17 cellular contexts compared by ENCODE assay signal in the genomic region with DNA sequence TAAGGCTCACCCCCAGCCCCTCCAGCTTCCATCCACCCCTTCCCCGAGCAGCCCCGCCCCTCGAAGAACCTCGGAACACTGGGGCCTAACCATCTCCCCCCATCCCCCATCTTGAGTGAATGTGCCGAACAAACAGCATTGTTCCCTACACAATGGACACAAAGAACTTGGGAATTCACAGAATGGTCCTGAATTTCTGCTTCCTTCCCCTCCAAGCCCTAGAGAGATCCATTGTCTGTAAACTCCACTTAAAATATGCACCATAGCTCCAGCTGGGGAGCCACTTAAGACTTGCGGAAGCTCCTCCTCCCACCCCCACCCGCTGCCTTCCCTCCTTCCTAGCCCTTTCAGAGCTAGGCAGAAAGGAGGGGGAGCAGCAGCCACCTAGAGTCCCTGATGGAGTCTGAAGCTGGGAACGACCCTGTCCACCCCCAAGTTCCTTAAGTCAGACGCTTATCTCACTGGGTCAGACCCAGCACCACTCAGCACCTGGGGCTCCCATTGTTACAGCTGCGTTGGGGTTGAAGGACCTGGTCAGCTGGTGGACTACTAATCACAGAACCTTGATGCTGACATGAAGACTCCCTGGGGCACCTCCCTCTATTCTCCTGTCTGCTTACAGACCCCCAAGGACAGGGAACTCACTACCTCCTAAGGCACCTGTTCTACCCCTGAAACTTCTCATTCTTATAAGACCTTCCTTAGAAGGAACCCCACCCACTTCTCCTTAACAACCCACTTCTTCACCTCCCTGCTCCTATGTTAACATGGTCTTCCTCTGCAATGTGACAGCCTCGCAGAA.
DNase-seq lines count a peak whose midpoint lies in the region; TF ChIP-seq lines count a peak whose summit lies in the region.
"Had no signal": no experiment of that assay in that cellular context is flagged by ENCODE, and none has a peak within 500 bp of the region (broad histone marks: within the 10 kb centered on the region; RNA-seq: fewer than 3 reads in every experiment).

No MANE protein-coding gene starts in this region.

- no peaks in the 10 kb centered on the region for H3K36me3 Mint-ChIP-seq in neural progenitor cell
- H3K36me3 Mint-ChIP-seq: activated naive CD4-positive, alpha-beta T cell treated with anti-CD3 and anti-CD28 coated beads, Interleukin-2, amount 50 U/mL, for 72 hours; CD4-positive, alpha-beta memory T cell had no signal

- DNase-seq in A673 (ENCODE audit: low spot score), result peak; percentile 60
- peak; percentile 36 to 59 for DNase-seq in cardiac fibroblast (ENCODE audit: low read depth in 2 of 2)
- DNase-seq in right atrium auricular region (ENCODE audit: low spot score), result no peak
- peak; percentile 94 for DNase-seq in neural progenitor cell (ENCODE audit: low spot score)
- no peak for DNase-seq in activated naive CD4-positive, alpha-beta T cell treated with anti-CD3 and anti-CD28 coated beads, Interleukin-2, amount 50 U/mL, for 16 hours
- DNase-seq in activated CD8-positive, alpha-beta memory T cell treated with anti-CD3 and anti-CD28 coated beads for 24 hours, result no peak
- no peak for DNase-seq in cerebellar cortex (ENCODE audit: low spot score)
- no peak for DNase-seq in SW480 (ENCODE audit: low spot score)
- DNase-seq: activated B cell treated with CpG ODN at 0.5 μM for 24 hours; CD4-positive, alpha-beta memory T cell; islet precursor cell; MG63; NCI-H2081 treated with DMSO at 0.1 percent for 48 hours had no signal

- H3K27ac Mint-ChIP-seq in neural progenitor cell, result peak overlapping the region; percentile 85
- H3K27ac Mint-ChIP-seq: activated B cell treated with CpG ODN at 0.5 μM for 24 hours; CD4-positive, alpha-beta memory T cell had no signal

- H3K27ac ChIP-seq in A673 (ENCODE audit: low read depth, low read length, poor library complexity, severe bottlenecking), result peak overlapping the region; percentile 14
- peak overlapping the region; percentile 55 to 64 for H3K27ac ChIP-seq in right atrium auricular region
- peak overlapping the region; percentile 84 for H3K27ac ChIP-seq in neural progenitor cell
- H3K27ac ChIP-seq: A549 had no signal

- POLR2A ChIA-PET in A673 (lab: Charles Lee; ENCODE audit: low non-redundant PET), result no interaction called here

- peaks cover 59% of the 10 kb centered on the region for H3K4me1 Mint-ChIP-seq in neural progenitor cell
- H3K4me1 Mint-ChIP-seq: activated B cell treated with CpG ODN at 0.5 μM for 24 hours; CD4-positive, alpha-beta memory T cell had no signal

- H3K9me3 Mint-ChIP-seq in neural progenitor cell, result no peaks in the 10 kb centered on the region
- H3K9me3 Mint-ChIP-seq: activated B cell treated with CpG ODN at 0.5 μM for 24 hours; activated naive CD4-positive, alpha-beta T cell treated with anti-CD3 and anti-CD28 coated beads, Interleukin-2, amount 50 U/mL, for 72 hours; CD4-positive, alpha-beta memory T cell; central memory CD8-positive, alpha-beta T cell had no signal

- CTCF ChIA-PET in A673 (lab: Charles Lee), result interaction anchor here (1.0 kb wide), 1 partner anchor 62 kb away, joined by 4 read pairs; no protein-coding TSS in a partner anchor

- intact Hi-C loops in A673 (cut with micrococcal nuclease; ENCODE audit: unreplicated experiment), result no loop called here

- peak overlapping the region; percentile 61 for H3K4me3 Mint-ChIP-seq in neural progenitor cell
- H3K4me3 Mint-ChIP-seq: activated B cell treated with CpG ODN at 0.5 μM for 24 hours; CD4-positive, alpha-beta memory T cell; central memory CD8-positive, alpha-beta T cell had no signal

- H3K27me3 Mint-ChIP-seq in neural progenitor cell (ENCODE audit: insufficient read depth, low read depth), result peaks cover 3% of the 10 kb centered on the region

- H3K4me1 ChIP-seq in A673 (ENCODE audit: insufficient read depth, low read length, poor library complexity, severe bottlenecking) (peaks cover 20% of the 10 kb centered on the region), right atrium auricular region (peaks cover 0 to 35% of the 10 kb centered on the region in 2 donors), neural progenitor cell (peaks cover 60% of the 10 kb centered on the region)

- no peak overlapping the region for H3K4me3 ChIP-seq in A673 (ENCODE audit: low read depth, low read length, poor library complexity, severe bottlenecking)
- no peak overlapping the region for H3K4me3 ChIP-seq in cardiac fibroblast (replicated peaks in 1 of 2; ENCODE audit: low read depth in 2 of 2, low read length in 2 of 2)
- H3K4me3 ChIP-seq in right atrium auricular region, result no peak overlapping the region
- peak overlapping the region; percentile 22 for H3K4me3 ChIP-seq in neural progenitor cell
- H3K4me3 ChIP-seq: A549, GM12878, MG63 had no signal

- peak overlapping the region; percentile 71 for H3K4me2 ChIP-seq in neural progenitor cell
- H3K4me2 ChIP-seq: A549 had no signal

- H2AFZ ChIP-seq in neural progenitor cell (replicated peaks), result no peak overlapping the region

- H3K36me3 ChIP-seq in A673 (ENCODE audit: insufficient read depth, low read length, poor library complexity, severe bottlenecking), result no peaks in the 10 kb centered on the region
- H3K36me3 ChIP-seq in right atrium auricular region, result no peaks in the 10 kb centered on the region
- no peaks in the 10 kb centered on the region for H3K36me3 ChIP-seq in neural progenitor cell
- H3K36me3 ChIP-seq: MG63 had no signal

- H3K9ac ChIP-seq in neural progenitor cell, result no peak overlapping the region

- no peaks in the 10 kb centered on the region for H3K79me2 ChIP-seq in neural progenitor cell (ENCODE audit: low read depth)

- H4K20me1 ChIP-seq in neural progenitor cell (ENCODE audit: low read depth), result no peaks in the 10 kb centered on the region

- H3K9me3 ChIP-seq in A673 (ENCODE audit: low read depth, low read length, poor library complexity, severe bottlenecking) (no peaks in the 10 kb centered on the region), right atrium auricular region (no peaks in the 10 kb centered on the region), neural progenitor cell (ENCODE audit: low read depth) (no peaks in the 10 kb centered on the region)
- H3K9me3 ChIP-seq: A549 had no signal

- no peak for TF ChIP-seq CTCF in A673 (conservative IDR thresholded peaks at IDR 0.05; ENCODE audit: low read depth, low read length)
- TF ChIP-seq CTCF in cardiac fibroblast (IDR thresholded peaks at IDR 0.05; ENCODE audit: low read depth, low read length), result no peak
- no peak for TF ChIP-seq CTCF in right atrium auricular region (IDR thresholded peaks at IDR 0.05)
- TF ChIP-seq CTCF in neural progenitor cell (IDR thresholded peaks at IDR 0.05), result no peak

- H3K27me3 ChIP-seq in A673 (replicated peaks; ENCODE audit: insufficient read depth, low read depth, low read length, poor library complexity) (no peaks in the 10 kb centered on the region), right atrium auricular region (no peaks in the 10 kb centered on the region), neural progenitor cell (no peaks in the 10 kb centered on the region)

- no TSS peak for BruUV-seq in A673 (replicated peaks; lab: Mats Ljungman, UMichigan)

- H3F3A ChIP-seq in neural progenitor cell (ENCODE audit: low read depth), result peaks cover 58% of the 10 kb centered on the region

Comparison
In these comparisons a context has a peak if more than half of its experiments do, and no peak if none do; other contexts are left out.
1. DNase-seq: peak in A673 (single experiment), cardiac fibroblast (2 of 2) and neural progenitor cell (single experiment); none in right atrium auricular region (single experiment), activated naive CD4-positive, alpha-beta T cell treated with anti-CD3 and anti-CD28 coated beads, Interleukin-2, amount 50 U/mL, for 16 hours (single experiment), activated CD8-positive, alpha-beta memory T cell treated with anti-CD3 and anti-CD28 coated beads for 24 hours (single experiment), cerebellar cortex (single experiment) and SW480 (single experiment).
2. H3K27ac ChIP-seq: peak in every context shown above with its lines; median percentile 84 in neural progenitor cell; 60 in right atrium auricular region; 14 in A673.